Comparison of ENCODE assay signal across 1 cellular context in the genomic region with DNA sequence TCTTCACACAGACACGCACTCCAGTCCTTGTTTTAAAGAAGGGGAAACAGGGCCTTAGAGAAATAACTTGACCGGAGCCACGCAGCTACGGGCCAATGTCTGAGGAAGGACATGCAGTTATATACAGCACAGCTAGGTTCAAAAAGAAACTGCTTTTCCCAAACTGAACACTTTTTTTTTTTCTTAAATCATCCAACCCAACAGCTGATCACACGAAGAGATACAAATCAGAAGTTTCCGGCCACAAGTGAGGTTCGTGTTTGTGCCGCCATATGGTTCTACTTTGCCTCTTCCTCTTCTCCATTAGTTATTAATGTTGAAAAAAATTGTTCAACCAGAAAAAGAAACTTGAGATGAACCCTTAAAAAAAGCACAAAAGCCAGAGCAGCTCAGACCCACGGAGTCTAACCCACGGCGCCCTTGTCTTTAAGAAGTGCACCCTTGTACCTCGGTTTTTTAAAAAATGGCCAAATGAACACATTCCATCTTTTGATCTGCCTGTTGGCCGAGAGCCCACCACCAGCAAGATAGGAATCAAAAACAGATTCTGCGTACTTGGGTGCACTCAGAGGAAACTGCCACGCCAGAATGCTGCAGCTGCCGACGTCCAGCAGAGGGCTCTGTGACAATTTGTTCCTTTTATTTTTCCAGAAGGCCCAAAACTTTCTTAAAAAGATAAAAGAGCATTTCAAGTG.
TF ChIP-seq lines count a peak whose summit lies in the region.

No MANE protein-coding gene starts in this region.

TF ChIP-seq in K562, 482 proteins besides CTCF, POLR2A, EP300 and RAD21 (continued from another document and continues in another):
- TF ChIP-seq TBL1XR1 (IDR thresholded peaks at IDR 0.05; ENCODE audit: low read length in 2 of 2), result peak; percentile 21 to 24; a peak in 1 of 4 replicates
- no peak for TF ChIP-seq NR2C2 (CRISPR knock-in tag; IDR thresholded peaks at IDR 0.05)
- TF ChIP-seq NR2C2 (tag; IDR thresholded peaks at IDR 0.05), result peak; percentile 25; the same call in 1 of the 2 replicates
- no peak for TF ChIP-seq PYGO2 (tag; IDR thresholded peaks at IDR 0.05)
- no peak for TF ChIP-seq ZNF354B (CRISPR knock-in tag; IDR thresholded peaks at IDR 0.05)
- TF ChIP-seq CBX2 (IDR thresholded peaks at IDR 0.05; ENCODE audit: insufficient read depth, low read length, poor library complexity, severe bottlenecking), result no peak
- TF ChIP-seq CBFA2T2 (conservative IDR thresholded peaks at IDR 0.05), result no peak
- TF ChIP-seq ETV5 (CRISPR knock-in tag; IDR thresholded peaks at IDR 0.05; ENCODE audit: low read depth), result peak; percentile 76
- TF ChIP-seq FOSL1 (tag; conservative IDR thresholded peaks at IDR 0.05), result peak; percentile 49
- TF ChIP-seq DPF2 (IDR thresholded peaks at IDR 0.05), result peak; percentile 82
- TF ChIP-seq NCOA4 (IDR thresholded peaks at IDR 0.05; ENCODE audit: partially characterized antibody), result no peak
- TF ChIP-seq SPI1 (IDR thresholded peaks at IDR 0.05; ENCODE audit: borderline replicate concordance, low read depth, low read length), result peak; percentile 50; the same call in 1 of the 2 replicates
- TF ChIP-seq BRD9 (IDR thresholded peaks at IDR 0.05; ENCODE audit: low read depth, partially characterized antibody), result peak; percentile 40
- TF ChIP-seq, protein P1, sequence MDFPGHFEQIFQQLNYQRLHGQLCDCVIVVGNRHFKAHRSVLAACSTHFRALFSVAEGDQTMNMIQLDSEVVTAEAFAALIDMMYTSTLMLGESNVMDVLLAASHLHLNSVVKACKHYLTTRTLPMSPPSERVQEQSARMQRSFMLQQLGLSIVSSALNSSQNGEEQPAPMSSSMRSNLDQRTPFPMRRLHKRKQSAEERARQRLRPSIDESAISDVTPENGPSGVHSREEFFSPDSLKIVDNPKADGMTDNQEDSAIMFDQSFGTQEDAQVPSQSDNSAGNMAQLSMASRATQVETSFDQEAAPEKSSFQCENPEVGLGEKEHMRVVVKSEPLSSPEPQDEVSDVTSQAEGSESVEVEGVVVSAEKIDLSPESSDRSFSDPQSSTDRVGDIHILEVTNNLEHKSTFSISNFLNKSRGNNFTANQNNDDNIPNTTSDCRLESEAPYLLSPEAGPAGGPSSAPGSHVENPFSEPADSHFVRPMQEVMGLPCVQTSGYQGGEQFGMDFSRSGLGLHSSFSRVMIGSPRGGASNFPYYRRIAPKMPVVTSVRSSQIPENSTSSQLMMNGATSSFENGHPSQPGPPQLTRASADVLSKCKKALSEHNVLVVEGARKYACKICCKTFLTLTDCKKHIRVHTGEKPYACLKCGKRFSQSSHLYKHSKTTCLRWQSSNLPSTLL (IDR thresholded peaks at IDR 0.05), result no peak
- TF ChIP-seq, protein P2, sequence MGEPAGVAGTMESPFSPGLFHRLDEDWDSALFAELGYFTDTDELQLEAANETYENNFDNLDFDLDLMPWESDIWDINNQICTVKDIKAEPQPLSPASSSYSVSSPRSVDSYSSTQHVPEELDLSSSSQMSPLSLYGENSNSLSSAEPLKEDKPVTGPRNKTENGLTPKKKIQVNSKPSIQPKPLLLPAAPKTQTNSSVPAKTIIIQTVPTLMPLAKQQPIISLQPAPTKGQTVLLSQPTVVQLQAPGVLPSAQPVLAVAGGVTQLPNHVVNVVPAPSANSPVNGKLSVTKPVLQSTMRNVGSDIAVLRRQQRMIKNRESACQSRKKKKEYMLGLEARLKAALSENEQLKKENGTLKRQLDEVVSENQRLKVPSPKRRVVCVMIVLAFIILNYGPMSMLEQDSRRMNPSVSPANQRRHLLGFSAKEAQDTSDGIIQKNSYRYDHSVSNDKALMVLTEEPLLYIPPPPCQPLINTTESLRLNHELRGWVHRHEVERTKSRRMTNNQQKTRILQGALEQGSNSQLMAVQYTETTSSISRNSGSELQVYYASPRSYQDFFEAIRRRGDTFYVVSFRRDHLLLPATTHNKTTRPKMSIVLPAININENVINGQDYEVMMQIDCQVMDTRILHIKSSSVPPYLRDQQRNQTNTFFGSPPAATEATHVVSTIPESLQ (CRISPR knock-in tag; IDR thresholded peaks at IDR 0.05), result no peak
- TF ChIP-seq, protein P3, sequence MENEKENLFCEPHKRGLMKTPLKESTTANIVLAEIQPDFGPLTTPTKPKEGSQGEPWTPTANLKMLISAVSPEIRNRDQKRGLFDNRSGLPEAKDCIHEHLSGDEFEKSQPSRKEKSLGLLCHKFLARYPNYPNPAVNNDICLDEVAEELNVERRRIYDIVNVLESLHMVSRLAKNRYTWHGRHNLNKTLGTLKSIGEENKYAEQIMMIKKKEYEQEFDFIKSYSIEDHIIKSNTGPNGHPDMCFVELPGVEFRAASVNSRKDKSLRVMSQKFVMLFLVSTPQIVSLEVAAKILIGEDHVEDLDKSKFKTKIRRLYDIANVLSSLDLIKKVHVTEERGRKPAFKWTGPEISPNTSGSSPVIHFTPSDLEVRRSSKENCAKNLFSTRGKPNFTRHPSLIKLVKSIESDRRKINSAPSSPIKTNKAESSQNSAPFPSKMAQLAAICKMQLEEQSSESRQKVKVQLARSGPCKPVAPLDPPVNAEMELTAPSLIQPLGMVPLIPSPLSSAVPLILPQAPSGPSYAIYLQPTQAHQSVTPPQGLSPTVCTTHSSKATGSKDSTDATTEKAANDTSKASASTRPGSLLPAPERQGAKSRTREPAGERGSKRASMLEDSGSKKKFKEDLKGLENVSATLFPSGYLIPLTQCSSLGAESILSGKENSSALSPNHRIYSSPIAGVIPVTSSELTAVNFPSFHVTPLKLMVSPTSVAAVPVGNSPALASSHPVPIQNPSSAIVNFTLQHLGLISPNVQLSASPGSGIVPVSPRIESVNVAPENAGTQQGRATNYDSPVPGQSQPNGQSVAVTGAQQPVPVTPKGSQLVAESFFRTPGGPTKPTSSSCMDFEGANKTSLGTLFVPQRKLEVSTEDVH (IDR thresholded peaks at IDR 0.05; ENCODE audit: low read depth, partially characterized antibody), result peak; percentile 59
- no peak for TF ChIP-seq NR2C1 (IDR thresholded peaks at IDR 0.05)
- TF ChIP-seq NR2C1 (tag; IDR thresholded peaks at IDR 0.05), result no peak
- TF ChIP-seq RB1 (IDR thresholded peaks at IDR 0.05; ENCODE audit: low read depth), result peak; percentile 56
- 0 out of 2 replicates have a peak, but pooled peaks have one; percentile 33 for TF ChIP-seq ZNF766 (CRISPR knock-in tag; conservative IDR thresholded peaks at IDR 0.05)
- TF ChIP-seq CREM (IDR thresholded peaks at IDR 0.05; ENCODE audit: low read depth), result peak; percentile 39; the same call in 1 of the 2 replicates
- peak; percentile 68 for TF ChIP-seq GATA2 (CRISPR knock-in tag; IDR thresholded peaks at IDR 0.05)
- no peak for TF ChIP-seq DMBX1 (CRISPR knock-in tag; IDR thresholded peaks at IDR 0.05; ENCODE audit: borderline replicate concordance)
- TF ChIP-seq ZNF232 (CRISPR knock-in tag; IDR thresholded peaks at IDR 0.05), result no peak
- TF ChIP-seq, protein P4, sequence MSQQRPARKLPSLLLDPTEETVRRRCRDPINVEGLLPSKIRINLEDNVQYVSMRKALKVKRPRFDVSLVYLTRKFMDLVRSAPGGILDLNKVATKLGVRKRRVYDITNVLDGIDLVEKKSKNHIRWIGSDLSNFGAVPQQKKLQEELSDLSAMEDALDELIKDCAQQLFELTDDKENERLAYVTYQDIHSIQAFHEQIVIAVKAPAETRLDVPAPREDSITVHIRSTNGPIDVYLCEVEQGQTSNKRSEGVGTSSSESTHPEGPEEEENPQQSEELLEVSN (IDR thresholded peaks at IDR 0.05; ENCODE audit: borderline replicate concordance in 1 of 2, extremely low read depth in 1 of 2, insufficient read depth in 1 of 2, insufficient read length in 1 of 2, low read depth in 1 of 2, low read length in 1 of 2, poor library complexity in 1 of 2, severe bottlenecking in 1 of 2), result no peak
- TF ChIP-seq, protein P5, sequence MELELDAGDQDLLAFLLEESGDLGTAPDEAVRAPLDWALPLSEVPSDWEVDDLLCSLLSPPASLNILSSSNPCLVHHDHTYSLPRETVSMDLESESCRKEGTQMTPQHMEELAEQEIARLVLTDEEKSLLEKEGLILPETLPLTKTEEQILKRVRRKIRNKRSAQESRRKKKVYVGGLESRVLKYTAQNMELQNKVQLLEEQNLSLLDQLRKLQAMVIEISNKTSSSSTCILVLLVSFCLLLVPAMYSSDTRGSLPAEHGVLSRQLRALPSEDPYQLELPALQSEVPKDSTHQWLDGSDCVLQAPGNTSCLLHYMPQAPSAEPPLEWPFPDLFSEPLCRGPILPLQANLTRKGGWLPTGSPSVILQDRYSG (tag; conservative IDR thresholded peaks at IDR 0.05; ENCODE audit: low read depth), result no peak
- TF ChIP-seq, protein P6, sequence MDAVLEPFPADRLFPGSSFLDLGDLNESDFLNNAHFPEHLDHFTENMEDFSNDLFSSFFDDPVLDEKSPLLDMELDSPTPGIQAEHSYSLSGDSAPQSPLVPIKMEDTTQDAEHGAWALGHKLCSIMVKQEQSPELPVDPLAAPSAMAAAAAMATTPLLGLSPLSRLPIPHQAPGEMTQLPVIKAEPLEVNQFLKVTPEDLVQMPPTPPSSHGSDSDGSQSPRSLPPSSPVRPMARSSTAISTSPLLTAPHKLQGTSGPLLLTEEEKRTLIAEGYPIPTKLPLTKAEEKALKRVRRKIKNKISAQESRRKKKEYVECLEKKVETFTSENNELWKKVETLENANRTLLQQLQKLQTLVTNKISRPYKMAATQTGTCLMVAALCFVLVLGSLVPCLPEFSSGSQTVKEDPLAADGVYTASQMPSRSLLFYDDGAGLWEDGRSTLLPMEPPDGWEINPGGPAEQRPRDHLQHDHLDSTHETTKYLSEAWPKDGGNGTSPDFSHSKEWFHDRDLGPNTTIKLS (IDR thresholded peaks at IDR 0.05; ENCODE audit: borderline replicate concordance, low read depth), result no peak
- TF ChIP-seq PML (IDR thresholded peaks at IDR 0.05; ENCODE audit: low read length), result no peak; the same call in 1 of the 2 replicates
- no peak for TF ChIP-seq ZNF668 (CRISPR knock-in tag; IDR thresholded peaks at IDR 0.05)
- TF ChIP-seq, protein P7, sequence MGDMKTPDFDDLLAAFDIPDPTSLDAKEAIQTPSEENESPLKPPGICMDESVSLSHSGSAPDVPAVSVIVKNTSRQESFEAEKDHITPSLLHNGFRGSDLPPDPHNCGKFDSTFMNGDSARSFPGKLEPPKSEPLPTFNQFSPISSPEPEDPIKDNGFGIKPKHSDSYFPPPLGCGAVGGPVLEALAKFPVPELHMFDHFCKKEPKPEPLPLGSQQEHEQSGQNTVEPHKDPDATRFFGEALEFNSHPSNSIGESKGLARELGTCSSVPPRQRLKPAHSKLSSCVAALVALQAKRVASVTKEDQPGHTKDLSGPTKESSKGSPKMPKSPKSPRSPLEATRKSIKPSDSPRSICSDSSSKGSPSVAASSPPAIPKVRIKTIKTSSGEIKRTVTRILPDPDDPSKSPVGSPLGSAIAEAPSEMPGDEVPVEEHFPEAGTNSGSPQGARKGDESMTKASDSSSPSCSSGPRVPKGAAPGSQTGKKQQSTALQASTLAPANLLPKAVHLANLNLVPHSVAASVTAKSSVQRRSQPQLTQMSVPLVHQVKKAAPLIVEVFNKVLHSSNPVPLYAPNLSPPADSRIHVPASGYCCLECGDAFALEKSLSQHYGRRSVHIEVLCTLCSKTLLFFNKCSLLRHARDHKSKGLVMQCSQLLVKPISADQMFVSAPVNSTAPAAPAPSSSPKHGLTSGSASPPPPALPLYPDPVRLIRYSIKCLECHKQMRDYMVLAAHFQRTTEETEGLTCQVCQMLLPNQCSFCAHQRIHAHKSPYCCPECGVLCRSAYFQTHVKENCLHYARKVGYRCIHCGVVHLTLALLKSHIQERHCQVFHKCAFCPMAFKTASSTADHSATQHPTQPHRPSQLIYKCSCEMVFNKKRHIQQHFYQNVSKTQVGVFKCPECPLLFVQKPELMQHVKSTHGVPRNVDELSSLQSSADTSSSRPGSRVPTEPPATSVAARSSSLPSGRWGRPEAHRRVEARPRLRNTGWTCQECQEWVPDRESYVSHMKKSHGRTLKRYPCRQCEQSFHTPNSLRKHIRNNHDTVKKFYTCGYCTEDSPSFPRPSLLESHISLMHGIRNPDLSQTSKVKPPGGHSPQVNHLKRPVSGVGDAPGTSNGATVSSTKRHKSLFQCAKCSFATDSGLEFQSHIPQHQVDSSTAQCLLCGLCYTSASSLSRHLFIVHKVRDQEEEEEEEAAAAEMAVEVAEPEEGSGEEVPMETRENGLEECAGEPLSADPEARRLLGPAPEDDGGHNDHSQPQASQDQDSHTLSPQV (IDR thresholded peaks at IDR 0.05), result peak; percentile 40; the same call in 1 of the 2 replicates
- TF ChIP-seq, protein P8, sequence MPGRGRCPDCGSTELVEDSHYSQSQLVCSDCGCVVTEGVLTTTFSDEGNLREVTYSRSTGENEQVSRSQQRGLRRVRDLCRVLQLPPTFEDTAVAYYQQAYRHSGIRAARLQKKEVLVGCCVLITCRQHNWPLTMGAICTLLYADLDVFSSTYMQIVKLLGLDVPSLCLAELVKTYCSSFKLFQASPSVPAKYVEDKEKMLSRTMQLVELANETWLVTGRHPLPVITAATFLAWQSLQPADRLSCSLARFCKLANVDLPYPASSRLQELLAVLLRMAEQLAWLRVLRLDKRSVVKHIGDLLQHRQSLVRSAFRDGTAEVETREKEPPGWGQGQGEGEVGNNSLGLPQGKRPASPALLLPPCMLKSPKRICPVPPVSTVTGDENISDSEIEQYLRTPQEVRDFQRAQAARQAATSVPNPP (IDR thresholded peaks at IDR 0.05; ENCODE audit: borderline replicate concordance, insufficient read depth, insufficient read length), result no peak
- TF ChIP-seq FOXK2 (conservative IDR thresholded peaks at IDR 0.05 in 1 of 2, IDR thresholded peaks at IDR 0.05 in 1 of 2; ENCODE audit: low read depth in 2 of 2), result peak in 1 of 2 experiments; percentile 37; a peak in 1 of 4 replicates
- TF ChIP-seq, protein P9, sequence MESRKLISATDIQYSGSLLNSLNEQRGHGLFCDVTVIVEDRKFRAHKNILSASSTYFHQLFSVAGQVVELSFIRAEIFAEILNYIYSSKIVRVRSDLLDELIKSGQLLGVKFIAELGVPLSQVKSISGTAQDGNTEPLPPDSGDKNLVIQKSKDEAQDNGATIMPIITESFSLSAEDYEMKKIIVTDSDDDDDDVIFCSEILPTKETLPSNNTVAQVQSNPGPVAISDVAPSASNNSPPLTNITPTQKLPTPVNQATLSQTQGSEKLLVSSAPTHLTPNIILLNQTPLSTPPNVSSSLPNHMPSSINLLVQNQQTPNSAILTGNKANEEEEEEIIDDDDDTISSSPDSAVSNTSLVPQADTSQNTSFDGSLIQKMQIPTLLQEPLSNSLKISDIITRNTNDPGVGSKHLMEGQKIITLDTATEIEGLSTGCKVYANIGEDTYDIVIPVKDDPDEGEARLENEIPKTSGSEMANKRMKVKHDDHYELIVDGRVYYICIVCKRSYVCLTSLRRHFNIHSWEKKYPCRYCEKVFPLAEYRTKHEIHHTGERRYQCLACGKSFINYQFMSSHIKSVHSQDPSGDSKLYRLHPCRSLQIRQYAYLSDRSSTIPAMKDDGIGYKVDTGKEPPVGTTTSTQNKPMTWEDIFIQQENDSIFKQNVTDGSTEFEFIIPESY (CRISPR knock-in tag; IDR thresholded peaks at IDR 0.05), result no peak
- peak; percentile 57; the same call in 1 of the 2 replicates for TF ChIP-seq NBN (IDR thresholded peaks at IDR 0.05; ENCODE audit: low read depth)
- no peak for TF ChIP-seq NONO (IDR thresholded peaks at IDR 0.05; ENCODE audit: low read depth in 2 of 2, low read length in 1 of 2)
- peak; percentile 65 for TF ChIP-seq SMARCC2 (IDR thresholded peaks at IDR 0.05; ENCODE audit: low read depth)
- no peak for TF ChIP-seq ZNF12 (CRISPR knock-in tag; IDR thresholded peaks at IDR 0.05)
- no peak for TF ChIP-seq SRSF9 (IDR thresholded peaks at IDR 0.05; ENCODE audit: borderline replicate concordance, low read depth, low read length)
- no peak for TF ChIP-seq ELF4 (CRISPR knock-in tag; IDR thresholded peaks at IDR 0.05)
- no peak for TF ChIP-seq KLF6 (CRISPR knock-in tag; IDR thresholded peaks at IDR 0.05; ENCODE audit: borderline replicate concordance)
- TF ChIP-seq CHD1 (IDR thresholded peaks at IDR 0.05; ENCODE audit: low read length), result peak; percentile 52
